In the genomic region with DNA sequence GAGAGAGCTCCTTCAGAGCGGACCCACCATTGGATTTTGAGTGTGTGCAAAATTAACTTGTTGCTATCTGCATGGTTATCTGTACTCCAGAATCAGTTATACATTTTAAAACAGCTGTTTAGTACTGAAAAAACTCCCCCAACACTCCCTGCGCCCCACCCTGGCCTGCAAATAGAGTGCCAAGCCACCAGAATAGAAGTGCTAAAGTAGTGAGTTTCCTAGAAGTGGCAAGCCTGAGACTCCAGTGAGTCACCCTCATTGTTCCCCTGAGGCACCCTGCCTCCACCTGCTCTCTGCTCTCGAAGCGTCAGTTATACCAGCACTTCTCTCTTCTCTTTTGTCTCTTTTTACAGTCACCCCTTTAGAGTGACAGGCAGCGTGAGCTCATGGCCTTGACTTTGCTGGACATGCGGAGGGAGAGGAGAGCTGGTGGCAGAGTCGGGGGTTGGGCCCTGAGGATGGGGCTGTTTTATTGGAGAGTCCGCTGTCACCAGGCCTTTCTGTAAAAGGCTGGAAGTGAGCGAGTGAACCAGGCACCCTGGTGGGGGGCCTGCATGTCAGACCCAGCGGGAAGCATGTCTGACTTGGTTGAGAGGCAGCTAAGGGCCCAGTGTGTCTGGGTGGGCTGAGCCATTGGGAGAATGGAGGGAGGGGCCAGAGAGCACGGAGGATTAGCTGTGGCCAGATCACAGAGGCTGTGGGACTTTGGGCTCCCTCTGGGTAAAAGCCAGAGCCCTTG, we compare ENCODE assay signal across 8 cellular contexts. TPM values are rescaled to one million over a fixed set of nuclear protein-coding genes. Genes with fewer than 3 reads are reported as not detected.
DNase-seq lines count a peak whose midpoint lies in the region; ATAC-seq, FAIRE-seq and TF ChIP-seq lines count a peak whose summit lies in the region.

No MANE protein-coding gene starts in this region.

- H3K36me3 ChIP-seq in H1 (ENCODE audit: control insufficient read depth in 2 of 4, insufficient read depth in 4 of 4, low read length in 3 of 4) (no peaks in the 10 kb centered on the region), psoas muscle (ENCODE audit: insufficient read depth in 1 of 2, low read depth in 1 of 2) (no peaks in the 10 kb centered on the region)

- no peak overlapping the region for H3K23ac ChIP-seq in H1 (ENCODE audit: insufficient read length)

- TF ChIP-seq CTCF in NB4 (IDR thresholded peaks at IDR 0.05; ENCODE audit: low read depth, low read length): no peak
- no peak for TF ChIP-seq CTCF in H1 (IDR thresholded peaks at IDR 0.05; ENCODE audit: control extremely low read depth in 1 of 3, insufficient read depth in 1 of 3, low read depth in 1 of 3, low read length in 3 of 3)
- no peak for TF ChIP-seq CTCF in psoas muscle (IDR thresholded peaks at IDR 0.05)

- no peaks in the 10 kb centered on the region for H3K27me3 ChIP-seq in H1 (replicated peaks in 1 of 4; ENCODE audit: control insufficient read depth in 3 of 4, extremely low read depth in 1 of 4, insufficient read depth in 3 of 4, low read length in 3 of 4)
- no peaks in the 10 kb centered on the region for H3K27me3 ChIP-seq in psoas muscle (ENCODE audit: insufficient read depth in 3 of 3, low read length in 2 of 3)

- H2BK120ac ChIP-seq in H1 (replicated peaks; ENCODE audit: low read depth, low read length): no peak overlapping the region

- H4K91ac ChIP-seq in H1 (replicated peaks; ENCODE audit: insufficient read length, low read length): no peak overlapping the region

- H3K18ac ChIP-seq in H1 (ENCODE audit: extremely low read depth, low read length): no peak overlapping the region

- H3K9me3 ChIP-seq in H1 (ENCODE audit: insufficient read depth in 2 of 2, low read depth in 1 of 2, low read length in 1 of 2) (no peaks in the 10 kb centered on the region), psoas muscle (no peaks in the 10 kb centered on the region)

- WGBS in H1 (ENCODE audit: extremely low coverage in 1 of 2, insufficient coverage in 1 of 2, insufficient read length in 1 of 2, insufficient replicate concordance in 2 of 2, low coverage in 1 of 2, low lambda C conversion rate in 2 of 2, missing lambda C conversion rate in 1 of 2), 2 experiments: 59% methylated on average over 11 of the region's 11 CpGs; no CpG with 5 or more reads in 1 of the 2 experiments
- WGBS in psoas muscle, 3 donors: 41 to 59% (median 49%) methylated on average over 11 of the region's 11 CpGs

- H4K20me1 ChIP-seq in H1 (replicated peaks in 1 of 2; ENCODE audit: control insufficient read depth in 1 of 2, insufficient read depth in 2 of 2, low read length in 2 of 2): peaks cover 49 to 56% of the 10 kb centered on the region in 2 experiments

- H2BK15ac ChIP-seq in H1 (ENCODE audit: low read length): 0 out of 2 replicates have a peak overlapping the region, but pooled peaks have one; percentile 29

- ATAC-seq in GM18508 (IDR thresholded peaks at IDR 0.05; ENCODE audit: insufficient read depth, unreplicated experiment): peak; percentile 44
- ATAC-seq in HG02623 (IDR thresholded peaks at IDR 0.05; ENCODE audit: unreplicated experiment): peak; percentile 56
- ATAC-seq in psoas muscle: peak; percentile 73 to 86 (median 83)

- H2BK5ac ChIP-seq in H1 (ENCODE audit: low read depth, low read length): no peak overlapping the region; the same call in 1 of the 2 replicates

- no peak overlapping the region for H4K5ac ChIP-seq in H1 (ENCODE audit: insufficient read length, low read depth, low read length)

- no peak overlapping the region for H3K4ac ChIP-seq in H1 (replicated peaks; ENCODE audit: insufficient read length, low read depth, low read length)

- no peak overlapping the region for H4K8ac ChIP-seq in H1 (ENCODE audit: extremely low read depth, insufficient read depth, low read length)

- H2AFZ ChIP-seq in H1 (ENCODE audit: low read length): no peak overlapping the region

- intact Hi-C loops in activated CD4-positive, alpha-beta T cell treated with anti-CD3 and anti-CD28 coated beads, Interleukin-2, amount 10 ng/mL, durations not matched to agents 24 days and 14 days (cut with micrococcal nuclease): loop anchor here (1.0 to 10.0 kb wide), 9 partner anchors 9 to 1332 kb away; a partner anchor contains a TSS
- intact Hi-C loops in psoas muscle (cut with DNase I): loop anchor here in 1 of 2 donors (10.0 kb wide), 1 partner anchor 285 kb away; a partner anchor contains a TSS

- H3K79me1 ChIP-seq in H1 (ENCODE audit: low read depth, low read length): peaks cover 30% of the 10 kb centered on the region

- POLR2A ChIA-PET in H1 (lab: Charles Lee; ENCODE audit: partially characterized antibody): interaction anchor here (0.8 to 1.6 kb wide), 6 partner anchors 10 to 219 kb away, joined by 3 to 13 read pairs (median 3); a partner anchor contains a TSS

- H3K4me1 ChIP-seq in H1 (replicated peaks in 1 of 4; ENCODE audit: control insufficient read depth in 3 of 4, insufficient read depth in 4 of 4, low read length in 3 of 4): peaks cover 19 to 33% (median 29%) of the 10 kb centered on the region in 4 experiments
- H3K4me1 ChIP-seq in psoas muscle: peaks cover 97% of the 10 kb centered on the region

- TF ChIP-seq RAD21 in H1 (IDR thresholded peaks at IDR 0.05 in 1 of 2, conservative IDR thresholded peaks at IDR 0.05 in 1 of 2; ENCODE audit: low read depth in 2 of 2, low read length in 2 of 2): no peak

- H3K14ac ChIP-seq in H1 (ENCODE audit: insufficient read length): no peak overlapping the region

- TF ChIP-seq POLR2A in NB4 (IDR thresholded peaks at IDR 0.05; ENCODE audit: extremely low read depth, insufficient read length): no peak
- no peak for TF ChIP-seq POLR2A in H1 (IDR thresholded peaks at IDR 0.05; ENCODE audit: control extremely low read depth in 1 of 2, low read depth in 2 of 2, low read length in 2 of 2)

- no peak overlapping the region for H2BK12ac ChIP-seq in H1 (ENCODE audit: low read depth, low read length)

- peak overlapping the region; percentile 84 for H3K4me3 Mint-ChIP-seq in activated CD4-positive, alpha-beta T cell treated with anti-CD3 and anti-CD28 coated beads, Interleukin-2, amount 10 ng/mL, durations not matched to agents 24 days and 14 days

- peaks cover 30 to 98% of the 10 kb centered on the region in 2 experiments for H3K79me2 ChIP-seq in H1 (ENCODE audit: control insufficient read depth in 1 of 2, insufficient read depth in 2 of 2, low read length in 2 of 2)

- peaks cover 76% of the 10 kb centered on the region for H3K4me1 Mint-ChIP-seq in activated CD4-positive, alpha-beta T cell treated with anti-CD3 and anti-CD28 coated beads, Interleukin-2, amount 10 ng/mL, durations not matched to agents 24 days and 14 days

- H3K23me2 ChIP-seq in H1 (ENCODE audit: low read depth, low read length): peaks cover 3% of the 10 kb centered on the region; the same call in 1 of the 2 replicates

- H3K27me3 Mint-ChIP-seq in activated CD4-positive, alpha-beta T cell treated with anti-CD3 and anti-CD28 coated beads, Interleukin-2, amount 10 ng/mL, durations not matched to agents 24 days and 14 days: no peaks in the 10 kb centered on the region

- H3K9me3 Mint-ChIP-seq in activated CD4-positive, alpha-beta T cell treated with anti-CD3 and anti-CD28 coated beads, Interleukin-2, amount 10 ng/mL, durations not matched to agents 24 days and 14 days: no peaks in the 10 kb centered on the region

- peak overlapping the region; percentile 51 to 52 for H3K4me2 ChIP-seq in H1 (ENCODE audit: insufficient read depth in 1 of 2, low read depth in 2 of 2, low read length in 2 of 2)

- H3K36me3 Mint-ChIP-seq in activated CD4-positive, alpha-beta T cell treated with anti-CD3 and anti-CD28 coated beads, Interleukin-2, amount 10 ng/mL, durations not matched to agents 24 days and 14 days (ENCODE audit: low read depth): peaks cover 15% of the 10 kb centered on the region

- H3K4me3 ChIP-seq in NB4 (ENCODE audit: low read depth, low read length) (peak overlapping the region; percentile 39), H1 (ENCODE audit: extremely low read depth in 1 of 4, insufficient read depth in 2 of 4, low read depth in 3 of 4, low read length in 4 of 4) (peak overlapping the region in 1 of 4 experiments; percentile 15; a peak in 3 of 8 replicates), psoas muscle (peak overlapping the region; percentile 33)

- CTCF ChIA-PET in H1 (lab: Charles Lee; ENCODE audit: partially characterized antibody): interaction anchor here (0.6 to 2.8 kb wide), 5 partner anchors 11 to 116 kb away, joined by 3 to 10 read pairs (median 4); a partner anchor contains a TSS

- TF ChIP-seq EP300 in H1 (IDR thresholded peaks at IDR 0.05; ENCODE audit: borderline replicate concordance in 1 of 2, low read depth in 2 of 2, low read length in 2 of 2): no peak

- DNase-seq in NB4 (ENCODE audit: low read depth) (peak; percentile 98), H1 (ENCODE audit: low read depth in 1 of 2, low spot score in 2 of 2) (no peak), psoas muscle (peak; percentile 70 to 82), occipital lobe (lab: John Stamatoyannopoulos, UW) (no peak), GM19239 (ENCODE audit: insufficient read length, low spot score) (no peak)
- DNase-seq in activated CD4-positive, alpha-beta T cell treated with anti-CD3 and anti-CD28 coated beads, Interleukin-2, amount 10 ng/mL, durations not matched to agents 24 days and 14 days: peak; percentile 86

- FAIRE-seq in H1 (lab: Jason Lieb, UNC) (no peak), GM19239 (lab: Jason Lieb, UNC) (no peak)

- no peak overlapping the region for H3K27ac ChIP-seq in H1 (ENCODE audit: low read depth, low read length)
- peak overlapping the region; percentile 90 for H3K27ac ChIP-seq in psoas muscle

- peak overlapping the region; percentile 92 for H3K27ac Mint-ChIP-seq in activated CD4-positive, alpha-beta T cell treated with anti-CD3 and anti-CD28 coated beads, Interleukin-2, amount 10 ng/mL, durations not matched to agents 24 days and 14 days

- H2AK5ac ChIP-seq in H1 (ENCODE audit: low read depth, low read length): no peak overlapping the region

- no peak overlapping the region for H2BK20ac ChIP-seq in H1 (ENCODE audit: low read length)

- H3K56ac ChIP-seq in H1 (replicated peaks; ENCODE audit: insufficient read length, low read depth, low read length): no peak overlapping the region

- no peak overlapping the region for H3K9ac ChIP-seq in H1 (replicated peaks in 1 of 4; ENCODE audit: extremely low read depth in 1 of 4, low read depth in 3 of 4, low read length in 3 of 4)

RNA-seq across cellular contexts. Expression of a gene that starts 10.4 kb away (rescaled TPM):
- 75.1 and 77.9 TPM in 2 replicates for total RNA-seq in activated CD4-positive, alpha-beta T cell treated with anti-CD3 and anti-CD28 coated beads, Interleukin-2, amount 10 ng/mL, durations not matched to agents 24 days and 14 days
- 74.1 and 80.7 TPM in 2 replicates for total RNA-seq in H1 (2021; fragmentation: NEBNext Ultra II Directional; extraction: Animal tissue kit (Norgen Biotek cat#: 25700))
- polyA plus RNA-seq in H1 (2011; rRNA removed) (20.6 and 27.3 TPM in 2 replicates), psoas muscle (10 to 100 TPM; 40.1 to 91.0 (median 48.4) TPM)
- polyA plus RNA-seq in H1 (2011; cell fraction: cytosol; rRNA removed): 22.1 TPM
- 71.3 TPM for polyA plus RNA-seq in H1 (2011; cell fraction: nucleus; rRNA removed)
- polyA plus RNA-seq in H1 (2012, experiment 1 of 2): 56.9 to 65.8 TPM (median 64.4 TPM) in 4 replicates
- 9.5 TPM for polyA plus RNA-seq in H1 (2012, experiment 2 of 2)
- polyA plus RNA-seq in H1 (2013, experiment 1 of 2): 66.8 TPM
- 53.5 TPM for polyA plus RNA-seq in H1 (2013, experiment 2 of 2)
- 94.0 and 116 TPM in 2 replicates for polyA minus RNA-seq in H1 (2011; rRNA and poly(A)+ RNA removed)
- 79.9 TPM for polyA minus RNA-seq in H1 (2011; cell fraction: cytosol; rRNA and poly(A)+ RNA removed)
- polyA minus RNA-seq in H1 (2011; cell fraction: nucleus; rRNA and poly(A)+ RNA removed): 135 TPM
- total RNA-seq in psoas muscle (100 to 1,000 TPM; 113 to 167 (median 157) TPM), occipital lobe (36.7 TPM)

Comparison
In these comparisons a context has a peak if more than half of its experiments do, and no peak if none do; other contexts are left out.
1. DNase-seq: peak in NB4 (single experiment), activated CD4-positive, alpha-beta T cell treated with anti-CD3 and anti-CD28 coated beads, Interleukin-2, amount 10 ng/mL, durations not matched to agents 24 days and 14 days (single experiment) and psoas muscle (2 of 2); none in H1 (0 of 2), occipital lobe (single experiment) and GM19239 (single experiment).
2. Peak in every context shown above with its lines, with median percentiles within 50 percentile points of each other: ATAC-seq.